In the genomic region with DNA sequence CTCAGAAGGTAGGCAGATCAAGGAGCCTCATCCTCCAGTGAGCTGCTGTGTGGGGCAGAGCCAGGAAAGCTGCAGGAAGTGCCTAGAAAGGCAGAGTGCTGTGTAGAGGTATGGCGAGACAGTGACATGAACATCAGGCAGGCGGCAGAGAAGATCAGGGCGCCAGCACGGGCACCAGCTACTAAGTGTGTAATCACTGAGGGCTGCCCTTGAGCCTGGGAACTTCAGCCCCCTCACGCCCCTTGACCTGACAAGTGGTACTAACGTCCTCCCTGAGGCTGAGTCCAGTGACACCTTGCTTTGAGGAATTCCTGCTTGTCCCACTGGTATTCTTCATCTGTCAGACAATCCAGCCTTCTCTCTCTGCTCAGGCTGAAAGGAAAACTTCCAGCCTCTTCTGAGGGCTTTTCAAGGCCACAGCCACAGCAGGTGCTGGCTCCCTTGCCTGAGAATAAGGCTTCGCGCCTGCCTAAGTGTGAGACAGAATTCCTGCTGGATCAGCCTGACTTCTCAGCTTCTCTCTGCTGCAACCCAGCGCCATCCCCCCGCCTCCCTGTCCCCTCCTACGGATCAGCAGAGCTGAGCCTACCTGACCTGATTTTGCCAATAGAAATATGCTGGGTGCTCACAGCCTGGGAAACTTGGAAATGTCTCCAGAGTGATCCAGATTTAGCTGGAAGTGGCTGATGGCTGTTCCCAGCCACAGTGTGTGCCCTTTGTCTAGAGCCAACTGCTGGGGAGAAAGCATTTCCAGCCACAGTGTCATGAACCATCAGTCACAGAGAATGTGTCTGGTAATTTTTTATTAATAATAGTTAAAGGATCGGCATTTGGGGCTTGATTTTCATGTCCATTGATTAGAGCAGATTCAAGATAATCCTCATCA, we compare ENCODE assay signal across 10 cellular contexts.
DNase-seq lines count a peak whose midpoint lies in the region; ATAC-seq and TF ChIP-seq lines count a peak whose summit lies in the region.
"Had no signal": no experiment of that assay in that cellular context is flagged by ENCODE, and none has a peak within 500 bp of the region (broad histone marks: within the 10 kb centered on the region; RNA-seq: fewer than 3 reads in every experiment).

No MANE protein-coding gene starts in this region.

- intact Hi-C loops in esophagus muscularis mucosa (cut with DNase I): no loop called here

- peak overlapping the region in 3 of 4 donors; percentile 21 to 48 (median 26) for H3K27ac ChIP-seq in esophagus muscularis mucosa (replicated peaks in 1 of 4)
- H3K27ac ChIP-seq in effector memory CD4-positive, alpha-beta T cell (ENCODE audit: insufficient read depth, low read length, poor library complexity, severe bottlenecking): no peak overlapping the region

- no peaks in the 10 kb centered on the region for H3K27me3 Mint-ChIP-seq in activated T-cell treated with anti-CD3 and anti-CD28 coated beads, Interleukin-2, amount 50 U/mL, for 24 hours
- no peaks in the 10 kb centered on the region for H3K27me3 Mint-ChIP-seq in activated T-cell treated with anti-CD3 and anti-CD28 coated beads, Interleukin-2, amount 50 U/mL, for 72 hours (ENCODE audit: low read depth)

- H3K27ac Mint-ChIP-seq in activated T-cell treated with anti-CD3 and anti-CD28 coated beads, Interleukin-2, amount 50 U/mL, for 24 hours: peak overlapping the region; percentile 91
- H3K27ac Mint-ChIP-seq in activated T-cell treated with anti-CD3 and anti-CD28 coated beads, Interleukin-2, amount 50 U/mL, for 72 hours: no peak overlapping the region

- TF ChIP-seq EP300 in esophagus muscularis mucosa (IDR thresholded peaks at IDR 0.05): no peak

- DNase-seq in activated T-cell treated with anti-CD3 and anti-CD28 coated beads, Interleukin-2, amount 50 U/mL, for 24 hours: no peak
- DNase-seq in activated T-cell treated with anti-CD3 and anti-CD28 coated beads, Interleukin-2, amount 50 U/mL, for 72 hours: no peak
- DNase-seq in esophagus muscularis mucosa (ENCODE audit: extremely low spot score) (no peak), nucleus accumbens (lab: John Stamatoyannopoulos, UW) (peak in 40 of 56 donors; percentile 26 to 86 (median 58)), ureter (ENCODE audit: low spot score) (peak; percentile 34), H7 (no peak), NCI-H1436 (lab: John Stamatoyannopoulos, UW) (no peak)
- DNase-seq in effector memory CD4-positive, alpha-beta T cell: no peak
- DNase-seq: AML-193, NCI-H2171 treated with DMSO at 0.1 percent for 48 hours had no signal

- H3K4me3 Mint-ChIP-seq in activated T-cell treated with anti-CD3 and anti-CD28 coated beads, Interleukin-2, amount 50 U/mL, for 24 hours: no peak overlapping the region
- no peak overlapping the region for H3K4me3 Mint-ChIP-seq in activated T-cell treated with anti-CD3 and anti-CD28 coated beads, Interleukin-2, amount 50 U/mL, for 72 hours

- WGBS in esophagus muscularis mucosa: 84% methylated on average over 9 of the region's 12 CpGs

- ATAC-seq in activated T-cell treated with anti-CD3 and anti-CD28 coated beads, Interleukin-2, amount 50 U/mL, for 72 hours (replicated peaks in 1 of 2): no peak

- H3K36me3 ChIP-seq in esophagus muscularis mucosa (peaks cover 0 to 40% (median 19%) of the 10 kb centered on the region in 4 donors), H7 (replicated peaks; ENCODE audit: control insufficient read depth, insufficient read depth, low read length) (no peaks in the 10 kb centered on the region)
- H3K36me3 ChIP-seq in effector memory CD4-positive, alpha-beta T cell (ENCODE audit: control insufficient read depth, insufficient read depth, low read length): no peaks in the 10 kb centered on the region

- peaks cover 77% of the 10 kb centered on the region for H3K4me1 Mint-ChIP-seq in activated T-cell treated with anti-CD3 and anti-CD28 coated beads, Interleukin-2, amount 50 U/mL, for 24 hours (ENCODE audit: low read depth)
- peaks cover 77% of the 10 kb centered on the region for H3K4me1 Mint-ChIP-seq in activated T-cell treated with anti-CD3 and anti-CD28 coated beads, Interleukin-2, amount 50 U/mL, for 72 hours (ENCODE audit: low read depth)

- H3K9me3 ChIP-seq in esophagus muscularis mucosa: no peaks in the 10 kb centered on the region
- H3K9me3 ChIP-seq in effector memory CD4-positive, alpha-beta T cell (ENCODE audit: control insufficient read depth, low read length): no peaks in the 10 kb centered on the region

- TF ChIP-seq POLR2A in esophagus muscularis mucosa (IDR thresholded peaks at IDR 0.05; ENCODE audit: low read depth): no peak

- no peaks in the 10 kb centered on the region for H3K36me3 Mint-ChIP-seq in activated T-cell treated with anti-CD3 and anti-CD28 coated beads, Interleukin-2, amount 50 U/mL, for 24 hours (ENCODE audit: low read depth)
- no peaks in the 10 kb centered on the region for H3K36me3 Mint-ChIP-seq in activated T-cell treated with anti-CD3 and anti-CD28 coated beads, Interleukin-2, amount 50 U/mL, for 72 hours (ENCODE audit: insufficient read depth in 2 of 2)

- H3K9me3 Mint-ChIP-seq in activated T-cell treated with anti-CD3 and anti-CD28 coated beads, Interleukin-2, amount 50 U/mL, for 24 hours: no peaks in the 10 kb centered on the region
- H3K9me3 Mint-ChIP-seq in activated T-cell treated with anti-CD3 and anti-CD28 coated beads, Interleukin-2, amount 50 U/mL, for 72 hours: no peaks in the 10 kb centered on the region

- H3K4me3 ChIP-seq in esophagus muscularis mucosa (no peak overlapping the region), H7 (ENCODE audit: insufficient read depth, low read depth, low read length) (no peak overlapping the region)
- H3K4me3 ChIP-seq in effector memory CD4-positive, alpha-beta T cell (ENCODE audit: insufficient read depth, low read depth, low read length, poor library complexity, severe bottlenecking): no peak overlapping the region

- peaks cover 32 to 41% (median 37%) of the 10 kb centered on the region in 4 donors for H3K4me1 ChIP-seq in esophagus muscularis mucosa
- H3K4me1 ChIP-seq in effector memory CD4-positive, alpha-beta T cell (ENCODE audit: control insufficient read depth, insufficient read depth, low read length, poor library complexity, severe bottlenecking): peaks cover 11% of the 10 kb centered on the region

- no peak for TF ChIP-seq CTCF in esophagus muscularis mucosa (IDR thresholded peaks at IDR 0.05)

- H3K27me3 ChIP-seq in esophagus muscularis mucosa: no peaks in the 10 kb centered on the region
- no peaks in the 10 kb centered on the region for H3K27me3 ChIP-seq in H7 (ENCODE audit: control insufficient read depth, insufficient read depth, low read length)
- H3K27me3 ChIP-seq in effector memory CD4-positive, alpha-beta T cell (replicated peaks; ENCODE audit: control insufficient read depth, insufficient read depth, low read length, poor library complexity, severe bottlenecking): no peaks in the 10 kb centered on the region

Comparison
In these comparisons a context has a peak if more than half of its experiments do, and no peak if none do; other contexts are left out.
1. DNase-seq: peak in nucleus accumbens (40 of 56) and ureter (single experiment); none in activated T-cell treated with anti-CD3 and anti-CD28 coated beads, Interleukin-2, amount 50 U/mL, for 24 hours (single experiment), activated T-cell treated with anti-CD3 and anti-CD28 coated beads, Interleukin-2, amount 50 U/mL, for 72 hours (0 of 2), esophagus muscularis mucosa (single experiment), H7 (single experiment), NCI-H1436 (single experiment) and effector memory CD4-positive, alpha-beta T cell (0 of 3).